ENCODE assay signal across 1 cellular context in the genomic region with DNA sequence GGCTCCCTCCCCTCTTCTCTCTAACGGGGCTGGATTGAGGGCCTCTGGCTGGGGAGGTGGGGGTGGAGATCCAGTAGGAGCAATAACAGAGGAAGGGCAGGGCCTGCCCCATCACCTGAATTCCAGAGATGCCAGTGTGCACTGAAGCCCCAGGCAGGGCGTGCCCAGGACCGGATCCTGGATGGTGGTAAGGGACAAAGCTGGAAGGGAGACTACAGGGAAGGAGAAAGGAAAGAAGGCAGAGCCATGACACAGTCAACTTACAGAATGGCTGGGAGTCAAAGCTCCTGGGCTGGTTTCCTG.
TF ChIP-seq lines count a peak whose summit lies in the region.

No MANE protein-coding gene starts in this region.

TF ChIP-seq in WTC11, 78 proteins besides CTCF, POLR2A, EP300 and RAD21 (continued from another document):
- TF ChIP-seq, protein P1, sequence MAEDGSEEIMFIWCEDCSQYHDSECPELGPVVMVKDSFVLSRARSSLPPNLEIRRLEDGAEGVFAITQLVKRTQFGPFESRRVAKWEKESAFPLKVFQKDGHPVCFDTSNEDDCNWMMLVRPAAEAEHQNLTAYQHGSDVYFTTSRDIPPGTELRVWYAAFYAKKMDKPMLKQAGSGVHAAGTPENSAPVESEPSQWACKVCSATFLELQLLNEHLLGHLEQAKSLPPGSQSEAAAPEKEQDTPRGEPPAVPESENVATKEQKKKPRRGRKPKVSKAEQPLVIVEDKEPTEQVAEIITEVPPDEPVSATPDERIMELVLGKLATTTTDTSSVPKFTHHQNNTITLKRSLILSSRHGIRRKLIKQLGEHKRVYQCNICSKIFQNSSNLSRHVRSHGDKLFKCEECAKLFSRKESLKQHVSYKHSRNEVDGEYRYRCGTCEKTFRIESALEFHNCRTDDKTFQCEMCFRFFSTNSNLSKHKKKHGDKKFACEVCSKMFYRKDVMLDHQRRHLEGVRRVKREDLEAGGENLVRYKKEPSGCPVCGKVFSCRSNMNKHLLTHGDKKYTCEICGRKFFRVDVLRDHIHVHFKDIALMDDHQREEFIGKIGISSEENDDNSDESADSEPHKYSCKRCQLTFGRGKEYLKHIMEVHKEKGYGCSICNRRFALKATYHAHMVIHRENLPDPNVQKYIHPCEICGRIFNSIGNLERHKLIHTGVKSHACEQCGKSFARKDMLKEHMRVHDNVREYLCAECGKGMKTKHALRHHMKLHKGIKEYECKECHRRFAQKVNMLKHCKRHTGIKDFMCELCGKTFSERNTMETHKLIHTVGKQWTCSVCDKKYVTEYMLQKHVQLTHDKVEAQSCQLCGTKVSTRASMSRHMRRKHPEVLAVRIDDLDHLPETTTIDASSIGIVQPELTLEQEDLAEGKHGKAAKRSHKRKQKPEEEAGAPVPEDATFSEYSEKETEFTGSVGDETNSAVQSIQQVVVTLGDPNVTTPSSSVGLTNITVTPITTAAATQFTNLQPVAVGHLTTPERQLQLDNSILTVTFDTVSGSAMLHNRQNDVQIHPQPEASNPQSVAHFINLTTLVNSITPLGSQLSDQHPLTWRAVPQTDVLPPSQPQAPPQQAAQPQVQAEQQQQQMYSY (CRISPR knock-in tag; IDR thresholded peaks at IDR 0.05): no peak
- TF ChIP-seq, protein P2, sequence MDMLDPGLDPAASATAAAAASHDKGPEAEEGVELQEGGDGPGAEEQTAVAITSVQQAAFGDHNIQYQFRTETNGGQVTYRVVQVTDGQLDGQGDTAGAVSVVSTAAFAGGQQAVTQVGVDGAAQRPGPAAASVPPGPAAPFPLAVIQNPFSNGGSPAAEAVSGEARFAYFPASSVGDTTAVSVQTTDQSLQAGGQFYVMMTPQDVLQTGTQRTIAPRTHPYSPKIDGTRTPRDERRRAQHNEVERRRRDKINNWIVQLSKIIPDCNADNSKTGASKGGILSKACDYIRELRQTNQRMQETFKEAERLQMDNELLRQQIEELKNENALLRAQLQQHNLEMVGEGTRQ (CRISPR knock-in tag; IDR thresholded peaks at IDR 0.05): no peak
- TF ChIP-seq, protein P3, sequence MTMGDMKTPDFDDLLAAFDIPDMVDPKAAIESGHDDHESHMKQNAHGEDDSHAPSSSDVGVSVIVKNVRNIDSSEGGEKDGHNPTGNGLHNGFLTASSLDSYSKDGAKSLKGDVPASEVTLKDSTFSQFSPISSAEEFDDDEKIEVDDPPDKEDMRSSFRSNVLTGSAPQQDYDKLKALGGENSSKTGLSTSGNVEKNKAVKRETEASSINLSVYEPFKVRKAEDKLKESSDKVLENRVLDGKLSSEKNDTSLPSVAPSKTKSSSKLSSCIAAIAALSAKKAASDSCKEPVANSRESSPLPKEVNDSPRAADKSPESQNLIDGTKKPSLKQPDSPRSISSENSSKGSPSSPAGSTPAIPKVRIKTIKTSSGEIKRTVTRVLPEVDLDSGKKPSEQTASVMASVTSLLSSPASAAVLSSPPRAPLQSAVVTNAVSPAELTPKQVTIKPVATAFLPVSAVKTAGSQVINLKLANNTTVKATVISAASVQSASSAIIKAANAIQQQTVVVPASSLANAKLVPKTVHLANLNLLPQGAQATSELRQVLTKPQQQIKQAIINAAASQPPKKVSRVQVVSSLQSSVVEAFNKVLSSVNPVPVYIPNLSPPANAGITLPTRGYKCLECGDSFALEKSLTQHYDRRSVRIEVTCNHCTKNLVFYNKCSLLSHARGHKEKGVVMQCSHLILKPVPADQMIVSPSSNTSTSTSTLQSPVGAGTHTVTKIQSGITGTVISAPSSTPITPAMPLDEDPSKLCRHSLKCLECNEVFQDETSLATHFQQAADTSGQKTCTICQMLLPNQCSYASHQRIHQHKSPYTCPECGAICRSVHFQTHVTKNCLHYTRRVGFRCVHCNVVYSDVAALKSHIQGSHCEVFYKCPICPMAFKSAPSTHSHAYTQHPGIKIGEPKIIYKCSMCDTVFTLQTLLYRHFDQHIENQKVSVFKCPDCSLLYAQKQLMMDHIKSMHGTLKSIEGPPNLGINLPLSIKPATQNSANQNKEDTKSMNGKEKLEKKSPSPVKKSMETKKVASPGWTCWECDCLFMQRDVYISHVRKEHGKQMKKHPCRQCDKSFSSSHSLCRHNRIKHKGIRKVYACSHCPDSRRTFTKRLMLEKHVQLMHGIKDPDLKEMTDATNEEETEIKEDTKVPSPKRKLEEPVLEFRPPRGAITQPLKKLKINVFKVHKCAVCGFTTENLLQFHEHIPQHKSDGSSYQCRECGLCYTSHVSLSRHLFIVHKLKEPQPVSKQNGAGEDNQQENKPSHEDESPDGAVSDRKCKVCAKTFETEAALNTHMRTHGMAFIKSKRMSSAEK (CRISPR knock-in tag; IDR thresholded peaks at IDR 0.05; ENCODE audit: borderline replicate concordance): no peak
- TF ChIP-seq GRHL2 (CRISPR knock-in tag; IDR thresholded peaks at IDR 0.05; ENCODE audit: insufficient replicate concordance, severe bottlenecking) (no peak), NFYB (CRISPR knock-in tag; conservative IDR thresholded peaks at IDR 0.05; ENCODE audit: low read depth) (no peak), ZNF219 (CRISPR knock-in tag; IDR thresholded peaks at IDR 0.05; ENCODE audit: borderline replicate concordance) (no peak)
- TF ChIP-seq, protein P4, sequence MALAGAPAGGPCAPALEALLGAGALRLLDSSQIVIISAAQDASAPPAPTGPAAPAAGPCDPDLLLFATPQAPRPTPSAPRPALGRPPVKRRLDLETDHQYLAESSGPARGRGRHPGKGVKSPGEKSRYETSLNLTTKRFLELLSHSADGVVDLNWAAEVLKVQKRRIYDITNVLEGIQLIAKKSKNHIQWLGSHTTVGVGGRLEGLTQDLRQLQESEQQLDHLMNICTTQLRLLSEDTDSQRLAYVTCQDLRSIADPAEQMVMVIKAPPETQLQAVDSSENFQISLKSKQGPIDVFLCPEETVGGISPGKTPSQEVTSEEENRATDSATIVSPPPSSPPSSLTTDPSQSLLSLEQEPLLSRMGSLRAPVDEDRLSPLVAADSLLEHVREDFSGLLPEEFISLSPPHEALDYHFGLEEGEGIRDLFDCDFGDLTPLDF (CRISPR knock-in tag; IDR thresholded peaks at IDR 0.05): no peak
- TF ChIP-seq, protein P5, sequence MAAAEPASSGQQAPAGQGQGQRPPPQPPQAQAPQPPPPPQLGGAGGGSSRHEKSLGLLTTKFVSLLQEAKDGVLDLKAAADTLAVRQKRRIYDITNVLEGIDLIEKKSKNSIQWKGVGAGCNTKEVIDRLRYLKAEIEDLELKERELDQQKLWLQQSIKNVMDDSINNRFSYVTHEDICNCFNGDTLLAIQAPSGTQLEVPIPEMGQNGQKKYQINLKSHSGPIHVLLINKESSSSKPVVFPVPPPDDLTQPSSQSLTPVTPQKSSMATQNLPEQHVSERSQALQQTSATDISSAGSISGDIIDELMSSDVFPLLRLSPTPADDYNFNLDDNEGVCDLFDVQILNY (CRISPR knock-in tag; IDR thresholded peaks at IDR 0.05): no peak
- TF ChIP-seq, protein P6, sequence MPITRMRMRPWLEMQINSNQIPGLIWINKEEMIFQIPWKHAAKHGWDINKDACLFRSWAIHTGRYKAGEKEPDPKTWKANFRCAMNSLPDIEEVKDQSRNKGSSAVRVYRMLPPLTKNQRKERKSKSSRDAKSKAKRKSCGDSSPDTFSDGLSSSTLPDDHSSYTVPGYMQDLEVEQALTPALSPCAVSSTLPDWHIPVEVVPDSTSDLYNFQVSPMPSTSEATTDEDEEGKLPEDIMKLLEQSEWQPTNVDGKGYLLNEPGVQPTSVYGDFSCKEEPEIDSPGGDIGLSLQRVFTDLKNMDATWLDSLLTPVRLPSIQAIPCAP (CRISPR knock-in tag; IDR thresholded peaks at IDR 0.05): no peak
